In genomic region chr7:57203161-57203791, GRCh38 we compare ENCODE assay signal across 31 cellular contexts.
DNase-seq lines count a peak whose midpoint lies in the region; ATAC-seq and TF ChIP-seq lines count a peak whose summit lies in the region.
"Had no signal": no experiment of that assay in that cellular context is flagged by ENCODE, and none has a peak within 500 bp of the region (broad histone marks: within the 10 kb centered on the region; RNA-seq: fewer than 3 reads in every experiment).

No MANE protein-coding gene starts in this region.

- intact Hi-C loops in lower lobe of right lung (cut with DNase I): no loop called here
- intact Hi-C loops in testis (cut with DNase I; ENCODE audit: low total_unique reads): no loop called here

- ATAC-seq in lower lobe of right lung: no peak
- ATAC-seq in HG03108 (IDR thresholded peaks at IDR 0.05; ENCODE audit: unreplicated experiment): no peak
- ATAC-seq: activated CD8-positive, alpha-beta T cell treated with anti-CD3 and anti-CD28 coated beads, Interleukin-2, amount 10 ng/mL, durations not matched to agents 7 days and 5 days; PC-3; psoas muscle had no signal

- H3K9me3 ChIP-seq in lower lobe of right lung (peaks cover 20% of the 10 kb centered on the region), testis (no peaks in the 10 kb centered on the region), neural progenitor cell (ENCODE audit: low read depth) (peaks cover 6% of the 10 kb centered on the region)

- H3K27ac Mint-ChIP-seq in nephron progenitor cell (no peak overlapping the region), neural progenitor cell (no peak overlapping the region)
- H3K27ac Mint-ChIP-seq: activated CD8-positive, alpha-beta T cell treated with anti-CD3 and anti-CD28 coated beads, Interleukin-2, amount 10 ng/mL, durations not matched to agents 7 days and 5 days; activated naive CD8-positive, alpha-beta T cell; immature natural killer cell; mesothelial cell of epicardium; naive B cell; T-helper 2 cell treated with Interferon-gamma antibody and Interleukin-4, amounts not matched to agents 5 μg/mL and 100 μg/mL, for 36 hours had no signal

- H3K9me3 Mint-ChIP-seq in nephron progenitor cell (peaks cover 48% of the 10 kb centered on the region), neural progenitor cell (peaks cover 59% of the 10 kb centered on the region)

- no peak overlapping the region for H3K4me3 ChIP-seq in lower lobe of right lung
- H3K4me3 ChIP-seq in testis: peak overlapping the region; percentile 49 to 51
- H3K4me3 ChIP-seq in neural progenitor cell: no peak overlapping the region
- H3K4me3 ChIP-seq: left ventricle myocardium inferior, psoas muscle, sigmoid colon, transverse colon had no signal

- no peaks in the 10 kb centered on the region for H3K4me1 ChIP-seq in lower lobe of right lung
- no peaks in the 10 kb centered on the region for H3K4me1 ChIP-seq in testis
- H3K4me1 ChIP-seq in neural progenitor cell: no peaks in the 10 kb centered on the region
- H3K4me1 ChIP-seq: left ventricle myocardium inferior, psoas muscle, sigmoid colon, transverse colon had no signal

- no peak overlapping the region for H3K4me3 Mint-ChIP-seq in nephron progenitor cell
- H3K4me3 Mint-ChIP-seq in neural progenitor cell: no peak overlapping the region
- H3K4me3 Mint-ChIP-seq: activated CD8-positive, alpha-beta T cell treated with anti-CD3 and anti-CD28 coated beads, Interleukin-2, amount 10 ng/mL, durations not matched to agents 7 days and 5 days; activated naive CD8-positive, alpha-beta T cell; immature natural killer cell; mesothelial cell of epicardium; naive B cell; T-helper 2 cell treated with Interferon-gamma antibody and Interleukin-4, amounts not matched to agents 5 μg/mL and 100 μg/mL, for 36 hours had no signal

- H3K27me3 ChIP-seq in lower lobe of right lung (ENCODE audit: low read depth) (no peaks in the 10 kb centered on the region), testis (no peaks in the 10 kb centered on the region), neural progenitor cell (no peaks in the 10 kb centered on the region)
- H3K27me3 ChIP-seq: sigmoid colon, transverse colon had no signal

- 24 to 31% methylated on average over 28 to 37 of the region's 51 CpGs for WGBS in testis, 2 donors

- no peak for TF ChIP-seq POLR2A in testis (IDR thresholded peaks at IDR 0.05)

- H4K20me1 ChIP-seq in neural progenitor cell (ENCODE audit: low read depth): no peaks in the 10 kb centered on the region

- no peaks in the 10 kb centered on the region for H3F3A ChIP-seq in neural progenitor cell (ENCODE audit: low read depth)

- DNase-seq in NCI-H748 (lab: John Stamatoyannopoulos, UW; ENCODE audit: unreplicated experiment): peak; percentile 19
- no peak for DNase-seq in NCI-H748 treated with DMSO at 0.1 percent for 48 hours (lab: John Stamatoyannopoulos, UW)
- DNase-seq in T1000 (lab: John Stamatoyannopoulos, UW): peak; percentile 5
- DNase-seq in lower lobe of right lung: peak; percentile 34
- peak; percentile 84 for DNase-seq in testis
- no peak for DNase-seq in nephron progenitor cell
- no peak for DNase-seq in neural progenitor cell (ENCODE audit: low spot score)
- DNase-seq: 8988T; activated CD4-positive, alpha-beta T cell treated with anti-CD3 and anti-CD28 coated beads for 4 hours; activated CD8-positive, alpha-beta T cell treated with anti-CD3 and anti-CD28 coated beads, Interleukin-2, amount 10 ng/mL, durations not matched to agents 7 days and 5 days; activated T-cell treated with anti-CD3 and anti-CD28 coated beads for 4 hours; effector CD8-positive, alpha-beta T cell; HCEC 1CT; immature natural killer cell; IMR-90; left ventricle myocardium inferior; naive B cell; NCI-H187 treated with DMSO at 0.1 percent for 48 hours; NCI-H2171 treated with DMSO at 0.1 percent for 48 hours; NCI-H524 treated with DMSO at 0.1 percent for 48 hours; PC-3; psoas muscle; Right ventricle myocardium superior; sigmoid colon; stimulated activated CD4-positive, alpha-beta T cell treated with anti-CD3 and anti-CD28 coated beads, Interleukin-4, amount 100 ng/mL, for 1 hour; transverse colon had no signal

- H3K27ac ChIP-seq in lower lobe of right lung: no peak overlapping the region
- H3K27ac ChIP-seq in testis: no peak overlapping the region
- no peak overlapping the region for H3K27ac ChIP-seq in neural progenitor cell
- H3K27ac ChIP-seq: left ventricle myocardium inferior, psoas muscle, sigmoid colon, transverse colon, VCaP had no signal

- no peaks in the 10 kb centered on the region for H3K4me1 Mint-ChIP-seq in nephron progenitor cell
- H3K4me1 Mint-ChIP-seq in neural progenitor cell: no peaks in the 10 kb centered on the region
- H3K4me1 Mint-ChIP-seq: immature natural killer cell, mesothelial cell of epicardium had no signal

- peaks cover 5% of the 10 kb centered on the region for H3K36me3 Mint-ChIP-seq in nephron progenitor cell (ENCODE audit: low read depth)
- H3K36me3 Mint-ChIP-seq in neural progenitor cell: no peaks in the 10 kb centered on the region
- H3K36me3 Mint-ChIP-seq: activated naive CD8-positive, alpha-beta T cell had no signal

- H3K36me3 ChIP-seq in lower lobe of right lung (no peaks in the 10 kb centered on the region), testis (ENCODE audit: low read depth, missing control alignments) (no peaks in the 10 kb centered on the region), neural progenitor cell (no peaks in the 10 kb centered on the region)
- H3K36me3 ChIP-seq: left ventricle myocardium inferior, sigmoid colon, transverse colon had no signal

- no peak overlapping the region for H2AFZ ChIP-seq in neural progenitor cell (replicated peaks)

- H3K9ac ChIP-seq in neural progenitor cell: no peak overlapping the region

- no peak overlapping the region for H3K4me2 ChIP-seq in neural progenitor cell

- H3K79me2 ChIP-seq in neural progenitor cell (ENCODE audit: low read depth): no peaks in the 10 kb centered on the region

- TF ChIP-seq CTCF in lower lobe of right lung (IDR thresholded peaks at IDR 0.05): no peak
- TF ChIP-seq CTCF in testis (IDR thresholded peaks at IDR 0.05): no peak
- no peak for TF ChIP-seq CTCF in nephron progenitor cell (IDR thresholded peaks at IDR 0.05)
- no peak for TF ChIP-seq CTCF in neural progenitor cell (IDR thresholded peaks at IDR 0.05)

- peaks cover 7% of the 10 kb centered on the region for H3K27me3 Mint-ChIP-seq in nephron progenitor cell (ENCODE audit: low read depth, poor library complexity)
- H3K27me3 Mint-ChIP-seq in neural progenitor cell (ENCODE audit: insufficient read depth, low read depth): peaks cover 4% of the 10 kb centered on the region
- H3K27me3 Mint-ChIP-seq: activated naive CD8-positive, alpha-beta T cell; naive B cell had no signal

Comparison
In these comparisons a context has a peak if more than half of its experiments do, and no peak if none do; other contexts are left out.
1. DNase-seq: peak in NCI-H748 (single experiment), T1000 (single experiment), lower lobe of right lung (single experiment) and testis (single experiment); none in NCI-H748 treated with DMSO at 0.1 percent for 48 hours (single experiment), nephron progenitor cell (single experiment) and neural progenitor cell (single experiment).
2. H3K4me3 ChIP-seq: peak in testis (2 of 2); none in lower lobe of right lung (single experiment) and neural progenitor cell (single experiment).